In genomic region chr4:166003811-166004210, GRCh38 we compare ENCODE assay signal across 21 cellular contexts.
"Had no signal": no experiment of that assay in that cellular context is flagged by ENCODE, and none has a peak within 500 bp of the region (broad histone marks: within the 10 kb centered on the region; RNA-seq: fewer than 3 reads in every experiment).

No MANE protein-coding gene starts in this region.

- H3K4me2 ChIP-seq: neural progenitor cell had no signal

- ATAC-seq: gastroesophageal sphincter; left cardiac atrium; lower lobe of right lung; natural killer cell treated with Interleukin-12 subunit alpha and Interleukin-12 subunit beta and Interleukin-15 and Interleukin-18, amount 100 ng/mL, for 72 hours had no signal

- H3K4me3 ChIP-seq: esophagus muscularis mucosa, gastroesophageal sphincter, left ventricle myocardium inferior, lower lobe of right lung, neural progenitor cell, ovary, right atrium auricular region, sigmoid colon, skin epidermis had no signal

- H3K9ac ChIP-seq: neural progenitor cell had no signal

- H2AFZ ChIP-seq: neural progenitor cell had no signal

- H3K9me3 ChIP-seq: esophagus muscularis mucosa, gastroesophageal sphincter, left ventricle myocardium inferior, lower lobe of right lung, ovary, right atrium auricular region, sigmoid colon had no signal

- H3K27ac ChIP-seq: epithelial cell of prostate, esophagus muscularis mucosa, gastroesophageal sphincter, left ventricle myocardium inferior, lower lobe of right lung, neural progenitor cell, ovary, right atrium auricular region, sigmoid colon, skin epidermis had no signal

- H3K4me1 ChIP-seq: esophagus muscularis mucosa, gastroesophageal sphincter, left ventricle myocardium inferior, lower lobe of right lung, neural progenitor cell, right atrium auricular region, sigmoid colon had no signal

- DNase-seq: effector CD8-positive, alpha-beta T cell; glutamatergic neuron; kidney; left cardiac atrium; left ventricle myocardium inferior; lower lobe of right lung; mesenchymal stem cell; midbrain; nucleus accumbens; ovary; sigmoid colon; stimulated activated CD4-positive, alpha-beta T cell treated with anti-CD3 and anti-CD28 coated beads, Interleukin-2, amount 100 ng/mL, for 24 hours; stimulated activated naive CD4-positive, alpha-beta T cell; trophoblast cell had no signal

- H3K36me3 ChIP-seq: esophagus muscularis mucosa, gastroesophageal sphincter, left ventricle myocardium inferior, lower lobe of right lung, neural progenitor cell, ovary, right atrium auricular region, sigmoid colon had no signal

- H3K27me3 ChIP-seq: esophagus muscularis mucosa, gastroesophageal sphincter, neural progenitor cell, ovary, right atrium auricular region, sigmoid colon had no signal
